34 cellular contexts compared by ENCODE assay signal in the genomic region with DNA sequence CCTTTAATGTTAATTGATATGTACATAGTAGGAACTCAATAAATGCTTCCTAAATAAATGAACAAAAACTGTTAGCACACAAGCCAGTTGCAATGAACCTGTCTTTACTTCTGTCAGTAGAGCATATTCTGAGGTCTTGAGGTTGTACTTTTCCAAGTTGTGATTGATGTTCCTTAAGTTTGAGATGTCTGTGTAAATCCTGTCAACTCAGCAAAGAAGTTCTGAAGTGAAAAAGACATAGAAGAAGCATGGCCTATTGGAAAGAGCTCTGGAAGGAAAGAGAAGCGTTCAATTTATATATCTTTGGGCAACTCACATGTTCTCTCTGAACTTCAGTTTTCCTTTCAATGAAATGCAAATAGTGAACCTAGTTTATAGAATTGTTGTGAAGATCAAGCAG.
"Had no signal": no experiment of that assay in that cellular context is flagged by ENCODE, and none has a peak within 500 bp of the region (broad histone marks: within the 10 kb centered on the region; RNA-seq: fewer than 3 reads in every experiment).

No MANE protein-coding gene starts in this region.

- H3K4me1 ChIP-seq: adrenal gland, ascending aorta, body of pancreas, breast epithelium had no signal

- DNase-seq: activated effector memory CD4-positive, alpha-beta T cell treated with anti-CD3 and anti-CD28 coated beads, Interleukin-2, amount 50 U/mL, for 16 hours; activated effector memory CD4-positive, alpha-beta T cell treated with Interleukin-2 at 50 U/mL for 16 hours; activated gamma-delta T cell; activated gamma-delta T cell treated with Interleukin-2 at 50 U/mL for 16 hours; activated naive CD4-positive, alpha-beta T cell; activated naive CD4-positive, alpha-beta T cell treated with anti-CD3 and anti-CD28 coated beads for 36 hours; activated naive CD4-positive, alpha-beta T cell treated with anti-CD3 and anti-CD28 coated beads, Interleukin-2, amount 10 ng/mL, durations not matched to agents 7 days and 5 days; activated naive CD4-positive, alpha-beta T cell treated with anti-CD3 and anti-CD28 coated beads, Interleukin-2, amount 50 U/mL, for 16 hours; activated naive CD4-positive, alpha-beta T cell treated with Interleukin-2 at 50 U/mL for 16 hours; activated naive CD8-positive, alpha-beta T cell treated with anti-CD3 and anti-CD28 coated beads for 36 hours; activated naive CD8-positive, alpha-beta T cell treated with anti-CD3 and anti-CD28 coated beads, Interleukin-2, amount 10 ng/mL, durations not matched to agents 7 days and 5 days; activated naive CD8-positive, alpha-beta T cell treated with anti-CD3 and anti-CD28 coated beads, Interleukin-2, amount 50 U/mL, for 24 hours; activated T-cell treated with anti-CD3 and anti-CD28 coated beads, Interleukin-2, amount 50 U/mL, for 1 hour; activated T-cell treated with anti-CD3 and anti-CD28 coated beads, Interleukin-2, amount 50 U/mL, for 24 hours; activated T-cell treated with anti-CD3 and anti-CD28 coated beads, Interleukin-2, amount 50 U/mL, for 4 hours; activated T-cell treated with anti-CD3 and anti-CD28 coated beads, Interleukin-2, amount 50 U/mL, for 48 hours; activated T-cell treated with anti-CD3 and anti-CD28 coated beads, Interleukin-2, amount 50 U/mL, for 72 hours; adrenal gland; amniotic stem cell; amygdala; anterior cingulate cortex; aorta; body of pancreas; brain microvascular endothelial cell; caudate nucleus; central memory CD4-positive, alpha-beta T cell; cerebellar nuclear complex had no signal

- H3K9me3 ChIP-seq: adrenal gland, ascending aorta, body of pancreas, breast epithelium had no signal

- FAIRE-seq: astrocyte, bronchial epithelial cell had no signal

- H3K27ac ChIP-seq: adrenal gland, ascending aorta, body of pancreas, brain microvascular endothelial cell, breast epithelium, cardiac muscle cell had no signal

- H3K27me3 ChIP-seq: adrenal gland, ascending aorta, body of pancreas, brain microvascular endothelial cell, breast epithelium, cardiac muscle cell had no signal

- H3K4me3 ChIP-seq: adrenal gland, ascending aorta, body of pancreas, breast epithelium, cardiac muscle cell had no signal

- ATAC-seq: activated naive CD4-positive, alpha-beta T cell treated with anti-CD3 and anti-CD28 coated beads, Interleukin-2, amount 50 U/mL, for 72 hours; activated naive CD8-positive, alpha-beta T cell treated with anti-CD3 and anti-CD28 coated beads, Interleukin-2, amount 50 U/mL, for 24 hours; activated T-cell treated with anti-CD3 and anti-CD28 coated beads, Interleukin-2, amount 50 U/mL, for 4 hours; activated T-cell treated with anti-CD3 and anti-CD28 coated beads, Interleukin-2, amount 50 U/mL, for 72 hours; activated T-helper 17 cell treated with anti-CD3 and anti-CD28 coated beads, Interleukin-2, amount 50 U/mL, for 72 hours; body of pancreas had no signal

- H3K36me3 ChIP-seq: adrenal gland, ascending aorta, brain microvascular endothelial cell, breast epithelium, cardiac muscle cell had no signal
